ENCODE assay signal across 9 cellular contexts in genomic region chrX:107716045-107716684, GRCh38. TPM values are rescaled to one million over a fixed set of nuclear protein-coding genes. Genes with fewer than 3 reads are reported as not detected.
A peak's percentile ranks its signal among the peaks of the same experiment; 100 is the strongest.
DNase-seq lines count a peak whose midpoint lies in the region; ATAC-seq and TF ChIP-seq lines count a peak whose summit lies in the region.
"Had no signal": no experiment of that assay in that cellular context is flagged by ENCODE, and none has a peak within 500 bp of the region (broad histone marks: within the 10 kb centered on the region; RNA-seq: fewer than 3 reads in every experiment).

No MANE protein-coding gene starts in this region.

- H3K9me3 ChIP-seq in NT2/D1 (ENCODE audit: insufficient read depth, low read length), result no peaks in the 10 kb centered on the region

- H3K27ac Mint-ChIP-seq in immature natural killer cell, result peak overlapping the region; percentile 96 to 100 (median 99)
- peak overlapping the region; percentile 95 for H3K27ac Mint-ChIP-seq in stimulated activated naive B cell treated with anti-CD40 and anti-IgM and Interleukin-4, amounts not matched to agents 10 μg/mL and 1 μg/mL and 100 μg/mL, for 72 hours

- no peak for DNase-seq in NT2/D1 (ENCODE audit: low read depth, low spot score)
- DNase-seq in brain microvascular endothelial cell, result no peak
- peak; percentile 40 to 56 (median 50) for DNase-seq in immature natural killer cell
- no peak for DNase-seq in stimulated activated naive B cell treated with anti-CD40 and anti-IgM and Interleukin-4, amounts not matched to agents 10 μg/mL and 1 μg/mL and 100 μg/mL, for 72 hours

- H3K4me3 ChIP-seq in NT2/D1 (ENCODE audit: insufficient read length, low read depth), result peak overlapping the region; percentile 68
- H3K4me3 ChIP-seq in brain microvascular endothelial cell (ENCODE audit: low read depth, low read length), result peak overlapping the region; percentile 70
- H3K4me3 ChIP-seq: K562 had no signal

- H3K36me3 Mint-ChIP-seq in immature natural killer cell, result peaks cover 4 to 19% (median 12%) of the 10 kb centered on the region in 3 donors
- H3K36me3 Mint-ChIP-seq in stimulated activated naive B cell treated with anti-CD40 and anti-IgM and Interleukin-4, amounts not matched to agents 10 μg/mL and 1 μg/mL and 100 μg/mL, for 72 hours, result peaks cover 0 to 5% of the 10 kb centered on the region in 2 donors

- peaks cover 18% of the 10 kb centered on the region for H3K4me1 ChIP-seq in NT2/D1 (ENCODE audit: insufficient read depth, insufficient read length)

- H3K27me3 ChIP-seq in NT2/D1 (ENCODE audit: insufficient read depth, insufficient read length) (no peaks in the 10 kb centered on the region), brain microvascular endothelial cell (replicated peaks) (no peaks in the 10 kb centered on the region)

- H3K4me1 Mint-ChIP-seq in immature natural killer cell, result peaks cover 55 to 57% of the 10 kb centered on the region in 2 donors
- peaks cover 29 to 81% of the 10 kb centered on the region in 2 donors for H3K4me1 Mint-ChIP-seq in stimulated activated naive B cell treated with anti-CD40 and anti-IgM and Interleukin-4, amounts not matched to agents 10 μg/mL and 1 μg/mL and 100 μg/mL, for 72 hours

- H3K27me3 Mint-ChIP-seq in immature natural killer cell (ENCODE audit: low read depth in 3 of 3), result peaks cover 48 to 71% (median 51%) of the 10 kb centered on the region in 3 donors
- H3K27me3 Mint-ChIP-seq in stimulated activated naive B cell treated with anti-CD40 and anti-IgM and Interleukin-4, amounts not matched to agents 10 μg/mL and 1 μg/mL and 100 μg/mL, for 72 hours, result peaks cover 0 to 3% of the 10 kb centered on the region in 2 donors

- H3K4me3 Mint-ChIP-seq in immature natural killer cell, result peak overlapping the region; percentile 91 to 97 (median 94)
- H3K4me3 Mint-ChIP-seq in stimulated activated naive B cell treated with anti-CD40 and anti-IgM and Interleukin-4, amounts not matched to agents 10 μg/mL and 1 μg/mL and 100 μg/mL, for 72 hours, result peak overlapping the region; percentile 87 to 93

- ATAC-seq in GM21390 (IDR thresholded peaks at IDR 0.05; ENCODE audit: unreplicated experiment), result peak; percentile 34
- peak; percentile 24 to 29 for ATAC-seq in stimulated activated naive B cell treated with anti-CD40 and anti-IgM and Interleukin-4, amounts not matched to agents 10 μg/mL and 1 μg/mL and 100 μg/mL, for 72 hours (replicated peaks)
- ATAC-seq in HG03342 (IDR thresholded peaks at IDR 0.05; ENCODE audit: unreplicated experiment), result no peak
- ATAC-seq in HG03108 (IDR thresholded peaks at IDR 0.05; ENCODE audit: unreplicated experiment), result no peak

- peak overlapping the region; percentile 82 for H3K9ac ChIP-seq in NT2/D1 (ENCODE audit: insufficient read length, low read depth)

- no peaks in the 10 kb centered on the region for H3K9me3 Mint-ChIP-seq in immature natural killer cell
- no peaks in the 10 kb centered on the region for H3K9me3 Mint-ChIP-seq in stimulated activated naive B cell treated with anti-CD40 and anti-IgM and Interleukin-4, amounts not matched to agents 10 μg/mL and 1 μg/mL and 100 μg/mL, for 72 hours

- H3K27ac ChIP-seq in C4-2B, result peak overlapping the region; percentile 95
- peak overlapping the region; percentile 98 for H3K27ac ChIP-seq in brain microvascular endothelial cell

- TF ChIP-seq CTCF in C4-2B (conservative IDR thresholded peaks at IDR 0.05), result no peak
- TF ChIP-seq CTCF in brain microvascular endothelial cell (IDR thresholded peaks at IDR 0.05; ENCODE audit: low read depth, low read length, missing control alignments), result no peak

- in situ Hi-C loops in brain microvascular endothelial cell (cut with HindIII; ENCODE audit: low pct_ligation_motif_present, low sequenced_read_pairs), result no loop called here

- H3K36me3 ChIP-seq in NT2/D1 (ENCODE audit: insufficient read depth, insufficient read length, low read length) (peaks cover 30% of the 10 kb centered on the region), brain microvascular endothelial cell (replicated peaks) (peaks cover 29% of the 10 kb centered on the region)

RNA-seq across cellular contexts. Expression of gene TSC22D3, which starts 59.4 kb away (rescaled TPM):
- 100 to 1,000 TPM; 496 to 775 (median 681) TPM for polyA plus RNA-seq in immature natural killer cell

Comparison
In these comparisons a context has a peak if more than half of its experiments do, and no peak if none do; other contexts are left out.
1. ATAC-seq: peak in GM21390 (single experiment) and stimulated activated naive B cell treated with anti-CD40 and anti-IgM and Interleukin-4, amounts not matched to agents 10 μg/mL and 1 μg/mL and 100 μg/mL, for 72 hours (2 of 2); none in HG03342 (single experiment) and HG03108 (single experiment).
2. DNase-seq: peak in immature natural killer cell (3 of 3); none in NT2/D1 (single experiment), brain microvascular endothelial cell (single experiment) and stimulated activated naive B cell treated with anti-CD40 and anti-IgM and Interleukin-4, amounts not matched to agents 10 μg/mL and 1 μg/mL and 100 μg/mL, for 72 hours (single experiment).